Comparison of ENCODE assay signal across 14 cellular contexts in genomic region chr7:158944195-158944594, GRCh38.
DNase-seq lines count a peak whose midpoint lies in the region; ATAC-seq and TF ChIP-seq lines count a peak whose summit lies in the region.
"Had no signal": no experiment of that assay in that cellular context is flagged by ENCODE, and none has a peak within 500 bp of the region (broad histone marks: within the 10 kb centered on the region; RNA-seq: fewer than 3 reads in every experiment).

No MANE protein-coding gene starts in this region.

- CTCF ChIA-PET in WTC11 (lab: Charles Lee): no interaction called here

- H3K4me3 Mint-ChIP-seq in WTC11: no peak overlapping the region
- H3K4me3 Mint-ChIP-seq: CD4-positive, alpha-beta memory T cell had no signal

- H3K36me3 Mint-ChIP-seq in WTC11: peaks cover 72% of the 10 kb centered on the region

- peaks cover 22% of the 10 kb centered on the region for H3K9me3 Mint-ChIP-seq in WTC11

- ATAC-seq in WTC11 (no peak), left colon (peak; percentile 70)
- ATAC-seq: GM12878 had no signal

- DNase-seq in COLO668 (lab: John Stamatoyannopoulos, UW; ENCODE audit: unreplicated experiment): peak; percentile 45
- no peak for DNase-seq in WTC11 (ENCODE audit: low spot score)
- no peak for DNase-seq in left colon
- peak; percentile 39 for DNase-seq in osteoblast (ENCODE audit: insufficient read length, low spot score, missing footprints)
- DNase-seq in DMS114 treated with DMSO at 0.1 percent for 48 hours (lab: John Stamatoyannopoulos, UW; ENCODE audit: unreplicated experiment): no peak
- DNase-seq in HCEC 1CT: no peak
- DNase-seq in kidney glomerular epithelial cell (lab: John Stamatoyannopoulos, UW): no peak
- DNase-seq: BE2C; CD4-positive, alpha-beta memory T cell; COR-L47; DMS79; GM23248 had no signal

- no peaks in the 10 kb centered on the region for H3K4me1 Mint-ChIP-seq in WTC11
- H3K4me1 Mint-ChIP-seq: CD4-positive, alpha-beta memory T cell had no signal

- no peak overlapping the region for H3K27ac ChIP-seq in osteoblast (ENCODE audit: low read depth, low read length)
- H3K27ac ChIP-seq: C4-2B, GM23248 had no signal

- POLR2A ChIA-PET in WTC11 (lab: Charles Lee): no interaction called here

- no peaks in the 10 kb centered on the region for H3K27me3 Mint-ChIP-seq in WTC11 (ENCODE audit: low read depth)
- H3K27me3 Mint-ChIP-seq: CD4-positive, alpha-beta memory T cell had no signal

- intact Hi-C loops in left colon (cut with DNase I, micrococcal nuclease): no loop called here

- H3K27ac Mint-ChIP-seq in WTC11: 0 out of 2 replicates have a peak overlapping the region, but pooled peaks have one; percentile 49

- H3K27me3 ChIP-seq in osteoblast (ENCODE audit: insufficient read depth, low read length): no peaks in the 10 kb centered on the region
- H3K27me3 ChIP-seq: BE2C had no signal

- H3K4me3 ChIP-seq in osteoblast (ENCODE audit: insufficient read depth, low read length): no peak overlapping the region
- H3K4me3 ChIP-seq: GM12878, GM23248 had no signal

- H3K79me2 ChIP-seq in osteoblast (ENCODE audit: insufficient read depth, low read length): no peaks in the 10 kb centered on the region

- no peaks in the 10 kb centered on the region for H4K20me1 ChIP-seq in osteoblast (ENCODE audit: insufficient read depth, low read length)

- no peaks in the 10 kb centered on the region for H3K9me3 ChIP-seq in osteoblast (ENCODE audit: low read depth, low read length)
- H3K9me3 ChIP-seq: BE2C had no signal

- H3K4me1 ChIP-seq in osteoblast (ENCODE audit: insufficient read depth, low read length): no peaks in the 10 kb centered on the region
- H3K4me1 ChIP-seq: BE2C had no signal

- peaks cover 16% of the 10 kb centered on the region for H3K36me3 ChIP-seq in osteoblast (ENCODE audit: insufficient read depth, low read length)

- H3K4me2 ChIP-seq in osteoblast (ENCODE audit: insufficient read depth, low read length): no peak overlapping the region

- TF ChIP-seq CTCF in WTC11 (IDR thresholded peaks at IDR 0.05) (no peak), osteoblast (IDR thresholded peaks at IDR 0.05; ENCODE audit: extremely low read depth, low read depth, low read length) (no peak)

- H2AFZ ChIP-seq in osteoblast (ENCODE audit: low read length): no peak overlapping the region
- H2AFZ ChIP-seq: GM23248 had no signal

TF ChIP-seq in WTC11, 78 proteins besides CTCF, POLR2A, EP300 and RAD21:
- no peak for TF ChIP-seq SMAD3 (CRISPR knock-in tag; IDR thresholded peaks at IDR 0.05; ENCODE audit: borderline replicate concordance)
- TF ChIP-seq JAZF1 (CRISPR knock-in tag; IDR thresholded peaks at IDR 0.05): no peak
- no peak for TF ChIP-seq ATF2 (CRISPR knock-in tag; IDR thresholded peaks at IDR 0.05; ENCODE audit: borderline replicate concordance, low read depth)

Comparison
In these comparisons a context has a peak if more than half of its experiments do, and no peak if none do; other contexts are left out.
1. DNase-seq: peak in COLO668 (single experiment) and osteoblast (single experiment); none in WTC11 (single experiment), left colon (0 of 2), DMS114 treated with DMSO at 0.1 percent for 48 hours (single experiment), HCEC 1CT (single experiment) and kidney glomerular epithelial cell (single experiment).